In genomic region chr3:20154078-20154477, GRCh38 we compare ENCODE assay signal across 27 cellular contexts. TPM values are rescaled to one million over a fixed set of nuclear protein-coding genes. Genes with fewer than 3 reads are reported as not detected.
"Had no signal": no experiment of that assay in that cellular context is flagged by ENCODE, and none has a peak within 500 bp of the region (broad histone marks: within the 10 kb centered on the region; RNA-seq: fewer than 3 reads in every experiment).

No MANE protein-coding gene starts in this region.

- H3K27me3 Mint-ChIP-seq: dendritic cell treated with granulocyte-macrophage colony-stimulating factor and Interleukin-4, amounts not matched to agents 40 ng/mL and 50 ng/mL, for 4 days; stimulated activated naive CD8-positive, alpha-beta T cell treated with anti-CD3 and anti-CD28 coated beads, Interleukin-15, amount 100 ng/mL, for 72 hours had no signal

- H3K27ac ChIP-seq: colonic mucosa, esophagus muscularis mucosa, lower lobe of right lung, prostate gland, right atrium auricular region, suprapubic skin, transverse colon, upper lobe of right lung, uterus had no signal

- DNase-seq: colonic mucosa; effector CD8-positive, alpha-beta T cell; foreskin melanocyte; hypothalamus; immature natural killer cell; left ventricle myocardium superior; lower lobe of right lung; nucleus accumbens; stimulated activated CD4-positive, alpha-beta T cell treated with anti-CD3 and anti-CD28 coated beads, Interleukin-12 subunit alpha, Interleukin-12 subunit beta, amount 100 ng/mL, for 4 hours; stimulated activated CD4-positive, alpha-beta T cell treated with anti-CD3 and anti-CD28 coated beads, Interleukin-1b, Interleukin-23, amount 100 ng/mL, for 48 hours; stimulated activated CD4-positive, alpha-beta T cell treated with anti-CD3 and anti-CD28 coated beads, Interleukin-4, amount 100 ng/mL, for 1 hour; stimulated activated CD8-positive, alpha-beta memory T cell treated with anti-CD3 and anti-CD28 coated beads, Interleukin-4, amount 100 ng/mL, for 48 hours; stimulated activated naive CD4-positive, alpha-beta T cell; stimulated activated naive CD8-positive, alpha-beta T cell treated with anti-CD3 and anti-CD28 coated beads, Interleukin-15, amount 100 ng/mL, for 72 hours; transverse colon; upper lobe of right lung; uterus had no signal

- H3K9me3 ChIP-seq: colonic mucosa, esophagus muscularis mucosa, lower lobe of right lung, prostate gland, right atrium auricular region, suprapubic skin, transverse colon, upper lobe of right lung, uterus had no signal

- H3K4me1 Mint-ChIP-seq: nephron; stimulated activated naive CD8-positive, alpha-beta T cell treated with anti-CD3 and anti-CD28 coated beads, Interleukin-15, amount 100 ng/mL, for 72 hours had no signal

- FAIRE-seq: endothelial cell of umbilical vein, keratinocyte had no signal

- H3K4me3 ChIP-seq: colonic mucosa, esophagus muscularis mucosa, lower lobe of right lung, prostate gland, right atrium auricular region, smooth muscle cell, suprapubic skin, transverse colon, upper lobe of right lung, uterus had no signal

- H3K4me3 Mint-ChIP-seq: dendritic cell treated with granulocyte-macrophage colony-stimulating factor and Interleukin-4, amounts not matched to agents 40 ng/mL and 50 ng/mL, for 4 days; immature natural killer cell; nephron; stimulated activated naive CD8-positive, alpha-beta T cell treated with anti-CD3 and anti-CD28 coated beads, Interleukin-15, amount 100 ng/mL, for 72 hours had no signal

- H3K27me3 ChIP-seq: colonic mucosa, esophagus muscularis mucosa, right atrium auricular region, suprapubic skin, transverse colon, upper lobe of right lung, uterus had no signal

- H3K9me3 Mint-ChIP-seq: dendritic cell treated with granulocyte-macrophage colony-stimulating factor and Interleukin-4, amounts not matched to agents 40 ng/mL and 50 ng/mL, for 4 days; immature natural killer cell; nephron; stimulated activated naive CD8-positive, alpha-beta T cell treated with anti-CD3 and anti-CD28 coated beads, Interleukin-15, amount 100 ng/mL, for 72 hours had no signal

- ATAC-seq: left ventricle myocardium superior; lower lobe of right lung; sciatic nerve; stimulated activated naive CD8-positive, alpha-beta T cell treated with anti-CD3 and anti-CD28 coated beads, Interleukin-15, amount 100 ng/mL, for 72 hours; upper lobe of right lung had no signal

- H3K27ac Mint-ChIP-seq: dendritic cell treated with granulocyte-macrophage colony-stimulating factor and Interleukin-4, amounts not matched to agents 40 ng/mL and 50 ng/mL, for 4 days; nephron; stimulated activated naive CD8-positive, alpha-beta T cell treated with anti-CD3 and anti-CD28 coated beads, Interleukin-15, amount 100 ng/mL, for 72 hours had no signal

- H3K36me3 ChIP-seq: colonic mucosa, prostate gland, transverse colon, uterus had no signal

RNA-seq across cellular contexts. Expression of gene SGO1, which starts 31.9 kb away (rescaled TPM):
- total RNA-seq: upper lobe of right lung had no signal
